ENCODE assay signal across 8 cellular contexts in the genomic region with DNA sequence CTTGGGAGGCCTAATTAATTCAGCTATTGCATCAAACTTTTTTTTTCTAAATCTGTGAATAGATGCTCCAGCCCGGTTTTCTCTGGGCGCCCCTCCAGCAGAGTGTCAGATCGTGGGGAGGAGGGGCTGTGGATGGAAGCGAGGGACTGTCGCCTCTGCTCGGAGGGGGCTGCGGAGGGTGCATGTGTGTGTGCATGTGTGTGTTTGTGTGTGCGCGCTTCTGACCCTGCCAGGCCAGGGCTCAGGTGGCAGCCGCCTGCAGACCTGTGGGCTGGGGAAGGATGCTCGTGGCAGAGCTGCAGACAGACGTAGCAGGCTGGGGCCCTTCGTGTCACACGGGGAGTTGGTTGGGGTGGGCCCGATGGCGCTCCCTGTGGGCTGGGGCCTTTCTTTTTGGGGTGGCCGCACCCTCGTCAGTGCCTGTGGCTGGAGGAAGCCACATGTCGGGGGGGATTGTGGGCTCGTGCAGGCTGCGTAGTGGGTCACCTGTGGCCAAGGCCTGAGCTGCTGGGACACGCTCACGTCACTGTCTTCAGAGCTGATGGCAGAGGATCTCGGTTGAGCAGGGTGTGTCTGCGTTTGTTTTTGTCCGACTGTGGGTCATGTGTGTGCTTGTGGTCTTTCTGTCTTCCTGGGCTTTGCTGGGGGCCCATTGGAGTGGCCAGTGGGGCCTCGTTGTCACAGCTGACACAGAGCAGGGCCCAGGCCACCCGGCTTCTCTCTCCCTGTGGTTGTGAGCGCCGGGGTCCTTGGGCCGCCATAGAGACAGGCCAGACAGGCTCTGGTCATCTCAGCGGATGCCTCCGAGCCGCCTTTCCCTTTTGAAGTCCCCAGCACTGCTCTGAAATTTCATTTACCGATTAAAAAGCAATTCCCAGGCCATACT. TPM values are rescaled to one million over a fixed set of nuclear protein-coding genes. Genes with fewer than 3 reads are reported as not detected.
A peak's percentile ranks its signal among the peaks of the same experiment; 100 is the strongest.
DNase-seq lines count a peak whose midpoint lies in the region; ATAC-seq, FAIRE-seq and TF ChIP-seq lines count a peak whose summit lies in the region.

No MANE protein-coding gene starts in this region.

- FAIRE-seq in pancreas (lab: Jason Lieb, UNC), result no peak

- H3K27ac ChIP-seq in gastroesophageal sphincter, result peak overlapping the region; percentile 52 to 93 (median 90)
- peak overlapping the region in 3 of 4 donors; percentile 42 to 63 (median 55) for H3K27ac ChIP-seq in pancreas

- H3K9me3 ChIP-seq in gastroesophageal sphincter (no peaks in the 10 kb centered on the region), pancreas (no peaks in the 10 kb centered on the region)

- no peak for TF ChIP-seq EP300 in gastroesophageal sphincter (IDR thresholded peaks at IDR 0.05)

- ATAC-seq in gastroesophageal sphincter (no peak), pancreas (no peak)

- H3K4me1 ChIP-seq in gastroesophageal sphincter, result peaks cover 6 to 78% (median 41%) of the 10 kb centered on the region in 3 donors
- H3K4me1 ChIP-seq in pancreas, result peaks cover 15 to 49% (median 30%) of the 10 kb centered on the region in 3 donors

- no peaks in the 10 kb centered on the region for H3K27me3 ChIP-seq in gastroesophageal sphincter
- H3K27me3 ChIP-seq in pancreas, result no peaks in the 10 kb centered on the region

- TF ChIP-seq CTCF in gastroesophageal sphincter (IDR thresholded peaks at IDR 0.05) (no peak), pancreas (IDR thresholded peaks at IDR 0.05) (no peak)

- DNase-seq in NCI-H82 (lab: John Stamatoyannopoulos, UW), result peak; percentile 35
- DNase-seq in NCI-H82 treated with DMSO at 0.1 percent for 48 hours (lab: John Stamatoyannopoulos, UW; ENCODE audit: unreplicated experiment), result no peak
- peak; percentile 34 for DNase-seq in activated T-helper 9 cell treated with anti-CD3 and anti-CD28 coated beads, Interleukin-2, amount 50 U/mL, for 16 hours (ENCODE audit: low read depth)
- peak in 2 of 6 donors; percentile 60 to 64 for DNase-seq in pancreas
- no peak for DNase-seq in AG20443 (ENCODE audit: low spot score)
- DNase-seq in NCI-H526 treated with DMSO at 0.1 percent for 48 hours (lab: John Stamatoyannopoulos, UW), result no peak
- DNase-seq in GM19240 (ENCODE audit: insufficient read length, low spot score), result no peak

- intact Hi-C loops in pancreas (cut with DNase I), result loop anchor here in 1 of 3 donors (10.0 kb wide), 1 partner anchor 74 kb away; no protein-coding TSS in a partner anchor

- H3K4me3 ChIP-seq in gastroesophageal sphincter, result peak overlapping the region; percentile 49 to 83
- peak overlapping the region; percentile 31 to 64 (median 48) for H3K4me3 ChIP-seq in pancreas

- no peak for TF ChIP-seq POLR2A in gastroesophageal sphincter (IDR thresholded peaks at IDR 0.05)

- 0 to 2% methylated on average over 4 to 9 of the region's 35 CpGs for WGBS in gastroesophageal sphincter (ENCODE audit: low coverage in 1 of 2), 2 donors
- WGBS in pancreas, 2 donors, result 50 to 57% methylated on average over 34 to 35 of the region's 35 CpGs

- H3K36me3 ChIP-seq in gastroesophageal sphincter, result no peaks in the 10 kb centered on the region
- H3K36me3 ChIP-seq in pancreas, result no peaks in the 10 kb centered on the region

RNA-seq across cellular contexts. Expression of a gene that starts 2.9 kb away (rescaled TPM):
- 100 to 1,000 TPM in 1 of 4 donors, 10 to 100 TPM in 3; 60.2 to 157 (median 79.0) TPM for total RNA-seq in gastroesophageal sphincter
- total RNA-seq in pancreas, result 10 to 100 TPM; 11.0 to 27.9 (median 16.2) TPM
- 10 to 100 TPM in 1 of 2 donors, 1 to 10 TPM in 1; 8.6 to 12.1 TPM for polyA plus RNA-seq in pancreas

RNA-seq across cellular contexts. Expression of a gene that starts 36.5 kb away (rescaled TPM):
- total RNA-seq in gastroesophageal sphincter, result 10 to 100 TPM; 25.8 to 51.1 (median 43.3) TPM
- 10 to 100 TPM; 17.2 to 35.9 (median 22.3) TPM for total RNA-seq in pancreas
- polyA plus RNA-seq in pancreas, result 10 to 100 TPM; 56.1 to 75.6 TPM

Comparison
In these comparisons a context has a peak if more than half of its experiments do, and no peak if none do; other contexts are left out.
1. DNase-seq: peak in NCI-H82 (single experiment) and activated T-helper 9 cell treated with anti-CD3 and anti-CD28 coated beads, Interleukin-2, amount 50 U/mL, for 16 hours (single experiment); none in NCI-H82 treated with DMSO at 0.1 percent for 48 hours (single experiment), AG20443 (single experiment), NCI-H526 treated with DMSO at 0.1 percent for 48 hours (single experiment) and GM19240 (single experiment).